In genomic region chr15:44801797-44802196, GRCh38 we compare ENCODE assay signal across 25 cellular contexts.
"Had no signal": no experiment of that assay in that cellular context is flagged by ENCODE, and none has a peak within 500 bp of the region (broad histone marks: within the 10 kb centered on the region; RNA-seq: fewer than 3 reads in every experiment).

No MANE protein-coding gene starts in this region.

- H3K4me1 ChIP-seq: pancreas, prostate gland, sigmoid colon, stomach, thyroid gland, tibial nerve, upper lobe of right lung, uterus had no signal

- H3K27me3 ChIP-seq: neutrophil, pancreas, right atrium auricular region, right lobe of liver, sigmoid colon, stomach, thyroid gland, tibial nerve, upper lobe of right lung, uterus had no signal

- H3K4me3 ChIP-seq: pancreas, prostate gland, right atrium auricular region, right lobe of liver, sigmoid colon, stomach, thoracic aorta, thyroid gland, tibial nerve, upper lobe of right lung, uterus had no signal

- H3K9me3 ChIP-seq: neutrophil, pancreas, prostate gland, right atrium auricular region, right lobe of liver, sigmoid colon, stomach, thoracic aorta, thyroid gland, tibial nerve, upper lobe of right lung, uterus had no signal

- ATAC-seq: naive thymus-derived CD8-positive, alpha-beta T cell; natural killer cell treated with Interleukin-12 subunit alpha and Interleukin-12 subunit beta and Interleukin-15 and Interleukin-18, amount 100 ng/mL, for 72 hours; pancreas had no signal

- H3K27ac ChIP-seq: neutrophil, pancreas, prostate gland, right atrium auricular region, right lobe of liver, sigmoid colon, stomach, thoracic aorta, thyroid gland, tibial nerve, upper lobe of right lung, uterus had no signal

- DNase-seq: naive thymus-derived CD8-positive, alpha-beta T cell; nephron progenitor cell; nucleus accumbens; pancreas; retina; right lobe of liver; sigmoid colon; small intestine; stimulated activated CD4-positive, alpha-beta T cell treated with anti-CD3 and anti-CD28 coated beads, Interleukin-15, amount 100 ng/mL, for 24 hours; stimulated activated CD4-positive, alpha-beta T cell treated with anti-CD3 and anti-CD28 coated beads, Interleukin-2, amount 100 ng/mL, for 24 hours; stimulated activated CD4-positive, alpha-beta T cell treated with anti-CD3 and anti-CD28 coated beads, Interleukin-2, amount 100 ng/mL, for 48 hours; stimulated activated CD4-positive, alpha-beta T cell treated with anti-CD3 and anti-CD28 coated beads, Interleukin-4, amount 100 ng/mL, for 24 hours; stimulated activated naive B cell treated with anti-CD40 and anti-IgM and Interleukin-4, amounts not matched to agents 10 μg/mL and 1 μg/mL and 100 μg/mL, for 72 hours; stimulated activated naive CD4-positive, alpha-beta T cell treated with Interleukin-2 at 50 U/mL for 16 hours; stomach; thyroid gland; trophoblast cell; upper lobe of right lung; uterus had no signal
